32 cellular contexts compared by ENCODE assay signal in the genomic region with DNA sequence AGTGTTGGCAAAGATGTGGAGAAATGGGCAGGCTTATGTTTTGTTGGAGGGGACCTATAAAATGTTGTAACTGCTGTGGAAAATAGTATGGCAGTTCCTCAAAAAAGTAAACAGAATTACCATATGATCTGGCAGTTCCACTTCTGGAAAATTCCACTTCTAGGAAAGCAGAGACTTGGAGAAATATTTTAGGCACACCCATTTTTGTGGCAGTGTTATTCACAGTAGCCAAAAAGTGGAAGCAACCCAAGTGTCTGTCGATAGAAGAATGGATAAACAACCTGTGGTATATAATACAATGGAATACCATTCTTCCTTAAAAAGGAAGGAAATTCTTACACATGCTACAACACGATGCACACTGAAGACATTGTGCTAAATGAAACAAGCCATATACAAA. TPM values are rescaled to one million over a fixed set of nuclear protein-coding genes. Genes with fewer than 3 reads are reported as not detected.
DNase-seq lines count a peak whose midpoint lies in the region; ATAC-seq, FAIRE-seq and TF ChIP-seq lines count a peak whose summit lies in the region.
"Had no signal": no experiment of that assay in that cellular context is flagged by ENCODE, and none has a peak within 500 bp of the region (broad histone marks: within the 10 kb centered on the region; RNA-seq: fewer than 3 reads in every experiment).

No MANE protein-coding gene starts in this region.

- H3K36me3 Mint-ChIP-seq in activated T-cell treated with anti-CD3 and anti-CD28 coated beads, Interleukin-2, amount 50 U/mL, for 72 hours (ENCODE audit: insufficient read depth in 2 of 2), result peaks cover 20 to 48% of the 10 kb centered on the region in 2 donors
- H3K36me3 Mint-ChIP-seq in activated T-cell treated with anti-CD3 and anti-CD28 coated beads, Interleukin-2, amount 50 U/mL, for 4 hours (ENCODE audit: insufficient read depth), result peaks cover 60% of the 10 kb centered on the region

- intact Hi-C loops in GM12878 (cut with micrococcal nuclease; ENCODE audit: unreplicated experiment), result no loop called here

- no peak overlapping the region for H3K9ac ChIP-seq in GM12878 (ENCODE audit: control insufficient read depth, insufficient read depth, low read length)

- SMC1A ChIA-PET in GM12878 (lab: Charles Lee; ENCODE audit: uncharacterized antibody, unreplicated experiment), result no interaction called here

- H2AFZ ChIP-seq in GM12878 (ENCODE audit: control insufficient read depth, low read depth, low read length), result no peak overlapping the region

- H3K9me3 Mint-ChIP-seq in activated T-cell treated with anti-CD3 and anti-CD28 coated beads, Interleukin-2, amount 50 U/mL, for 72 hours, result no peaks in the 10 kb centered on the region
- peaks cover 3% of the 10 kb centered on the region for H3K9me3 Mint-ChIP-seq in activated T-cell treated with anti-CD3 and anti-CD28 coated beads, Interleukin-2, amount 50 U/mL, for 4 hours
- H3K9me3 Mint-ChIP-seq: activated CD8-positive, alpha-beta T cell treated with anti-CD3 and anti-CD28 coated beads for 36 hours; activated naive CD4-positive, alpha-beta T cell treated with anti-CD3 and anti-CD28 coated beads, Interleukin-2, amount 50 U/mL, for 24 hours; CD4-positive, alpha-beta T cell; type B pancreatic cell had no signal

- no peaks in the 10 kb centered on the region for H3K4me1 ChIP-seq in GM12878 (ENCODE audit: control insufficient read depth, insufficient read depth, low read length)
- H3K4me1 ChIP-seq: gastrocnemius medialis had no signal

- DNase-seq in activated T-cell treated with anti-CD3 and anti-CD28 coated beads, Interleukin-2, amount 50 U/mL, for 72 hours, result no peak
- no peak for DNase-seq in activated T-cell treated with anti-CD3 and anti-CD28 coated beads, Interleukin-2, amount 50 U/mL, for 4 hours
- DNase-seq in GM12878 (ENCODE audit: low read depth, low spot score) (no peak), fibroblast of pulmonary artery (ENCODE audit: low read depth) (peak; percentile 55), GM10248 (ENCODE audit: extremely low spot score) (no peak), NCI-H82 treated with DMSO at 0.1 percent for 48 hours (lab: John Stamatoyannopoulos, UW; ENCODE audit: unreplicated experiment) (no peak)
- DNase-seq: activated CD8-positive, alpha-beta memory T cell treated with anti-CD3 and anti-CD28 coated beads, Interleukin-2, amount 50 U/mL, for 48 hours; activated CD8-positive, alpha-beta T cell treated with anti-CD3 and anti-CD28 coated beads for 36 hours; AML-193; amniotic stem cell; CD4-positive, alpha-beta T cell; DND-41; gastrocnemius medialis; kidney glomerular epithelial cell; MM.1S; NCI-H1436; NCI-H2081 treated with DMSO at 0.1 percent for 48 hours; NCI-H345; nephron progenitor cell; Right ventricle myocardium superior; stimulated activated CD4-positive, alpha-beta T cell treated with anti-CD3 and anti-CD28 coated beads, Interleukin-4, amount 100 ng/mL, for 1 hour; substantia nigra; T-helper 2 cell had no signal

- H3K27me3 ChIP-seq in GM12878 (replicated peaks in 1 of 2; ENCODE audit: control insufficient read depth in 2 of 2, insufficient read depth in 2 of 2, low read length in 1 of 2), result no peaks in the 10 kb centered on the region
- H3K27me3 ChIP-seq: gastrocnemius medialis had no signal

- no peak for TF ChIP-seq CTCF in GM12878 (IDR thresholded peaks at IDR 0.05 in 2 of 3, conservative IDR thresholded peaks at IDR 0.05 in 1 of 3; ENCODE audit: control insufficient read depth in 2 of 3, extremely low read depth in 1 of 3, insufficient read depth in 1 of 3, low read depth in 3 of 3, low read length in 3 of 3)
- no peak for TF ChIP-seq CTCF in fibroblast of pulmonary artery (IDR thresholded peaks at IDR 0.05; ENCODE audit: low read length, missing control alignments)
- TF ChIP-seq CTCF in GM10248 (IDR thresholded peaks at IDR 0.05; ENCODE audit: control extremely low read depth, extremely low read depth, low read depth, missing control alignments), result no peak

- H3K27ac ChIP-seq in GM12878 (ENCODE audit: control insufficient read depth, insufficient read depth), result no peak overlapping the region
- H3K27ac ChIP-seq: gastrocnemius medialis had no signal

- H3K36me3 ChIP-seq in GM12878 (ENCODE audit: control insufficient read depth in 2 of 2, insufficient read depth in 2 of 2, low read length in 1 of 2), result peaks cover 3 to 21% of the 10 kb centered on the region in 2 experiments; a peak in 3 of 4 replicates

- H3K27ac Mint-ChIP-seq in activated T-cell treated with anti-CD3 and anti-CD28 coated beads, Interleukin-2, amount 50 U/mL, for 72 hours, result peak overlapping the region; percentile 40
- H3K27ac Mint-ChIP-seq: activated CD8-positive, alpha-beta T cell treated with anti-CD3 and anti-CD28 coated beads for 36 hours; activated naive CD4-positive, alpha-beta T cell treated with anti-CD3 and anti-CD28 coated beads, Interleukin-2, amount 50 U/mL, for 24 hours; activated T-helper 2 cell treated with anti-CD3 and anti-CD28 coated beads, Interferon-gamma antibody, Interleukin-2, Interleukin-4, amounts not matched to agents 10 μg/mL and 5 μg/mL and 100 μg/mL, durations not matched to agents 14 hours and 24 hours and 36 hours; CD4-positive, alpha-beta T cell; nephron progenitor cell; type B pancreatic cell had no signal

- no peak for TF ChIP-seq RAD21 in GM12878 (IDR thresholded peaks at IDR 0.05; ENCODE audit: insufficient read depth, low read depth, low read length)

- CTCF ChIA-PET in GM12878 (lab: Yijun Ruan, JAX), result no interaction called here
- CTCF ChIA-PET in GM10248 (lab: Yijun Ruan, JAX), result no interaction called here

- H4K20me1 ChIP-seq in GM12878 (ENCODE audit: control insufficient read depth, insufficient read depth), result no peaks in the 10 kb centered on the region

- in situ Hi-C loops in GM12878 (cut with MboI), result no loop called here

- H3K4me2 ChIP-seq in GM12878 (ENCODE audit: control insufficient read depth, insufficient read depth), result no peak overlapping the region

- no peak for FAIRE-seq in GM12878 (lab: Jason Lieb, UNC)
- FAIRE-seq: A204.1, H54 had no signal

- H3K27me3 Mint-ChIP-seq in activated T-cell treated with anti-CD3 and anti-CD28 coated beads, Interleukin-2, amount 50 U/mL, for 72 hours (ENCODE audit: low read depth), result no peaks in the 10 kb centered on the region
- no peaks in the 10 kb centered on the region for H3K27me3 Mint-ChIP-seq in activated T-cell treated with anti-CD3 and anti-CD28 coated beads, Interleukin-2, amount 50 U/mL, for 4 hours (ENCODE audit: low read depth)
- H3K27me3 Mint-ChIP-seq: activated CD8-positive, alpha-beta T cell treated with anti-CD3 and anti-CD28 coated beads for 36 hours; activated naive CD4-positive, alpha-beta T cell treated with anti-CD3 and anti-CD28 coated beads, Interleukin-2, amount 50 U/mL, for 24 hours; CD4-positive, alpha-beta T cell; type B pancreatic cell had no signal

- no peaks in the 10 kb centered on the region for H3K79me2 ChIP-seq in GM12878 (ENCODE audit: control insufficient read depth, insufficient read depth, low read length)

- TF ChIP-seq POLR2A in GM12878 (IDR thresholded peaks at IDR 0.05; ENCODE audit: low read depth, low read length), result no peak

- RAD21 ChIA-PET in GM12878 (lab: Charles Lee; ENCODE audit: unreplicated experiment), result no interaction called here

- no peaks in the 10 kb centered on the region for H3K4me1 Mint-ChIP-seq in activated T-cell treated with anti-CD3 and anti-CD28 coated beads, Interleukin-2, amount 50 U/mL, for 72 hours (ENCODE audit: low read depth)
- H3K4me1 Mint-ChIP-seq in activated T-cell treated with anti-CD3 and anti-CD28 coated beads, Interleukin-2, amount 50 U/mL, for 4 hours (ENCODE audit: low read depth), result no peaks in the 10 kb centered on the region
- H3K4me1 Mint-ChIP-seq: activated naive CD4-positive, alpha-beta T cell treated with anti-CD3 and anti-CD28 coated beads, Interleukin-2, amount 50 U/mL, for 24 hours; nephron progenitor cell had no signal

- TSS peak; percentile 24 for BruUV-seq in GM12878 (replicated peaks; lab: Mats Ljungman, UMichigan)

- H3K9me3 ChIP-seq in GM12878 (replicated peaks; ENCODE audit: control insufficient read depth, insufficient read depth, low read length), result no peaks in the 10 kb centered on the region; the same call in 2 of the 3 replicates
- H3K9me3 ChIP-seq: gastrocnemius medialis had no signal

- no peak overlapping the region for H3K4me3 Mint-ChIP-seq in activated T-cell treated with anti-CD3 and anti-CD28 coated beads, Interleukin-2, amount 50 U/mL, for 72 hours
- H3K4me3 Mint-ChIP-seq in activated T-cell treated with anti-CD3 and anti-CD28 coated beads, Interleukin-2, amount 50 U/mL, for 4 hours, result no peak overlapping the region
- H3K4me3 Mint-ChIP-seq: activated CD8-positive, alpha-beta T cell treated with anti-CD3 and anti-CD28 coated beads for 36 hours; activated naive CD4-positive, alpha-beta T cell treated with anti-CD3 and anti-CD28 coated beads, Interleukin-2, amount 50 U/mL, for 24 hours; CD4-positive, alpha-beta T cell; nephron progenitor cell; type B pancreatic cell had no signal

- WGBS in GM12878 (ENCODE audit: insufficient coverage, insufficient replicate concordance, low lambda C conversion rate, missing lambda C conversion rate), result 98% methylated on average over 2 of the region's 2 CpGs

- no peak for ATAC-seq in activated T-cell treated with anti-CD3 and anti-CD28 coated beads, Interleukin-2, amount 50 U/mL, for 72 hours (replicated peaks in 1 of 2)
- ATAC-seq in activated T-cell treated with anti-CD3 and anti-CD28 coated beads, Interleukin-2, amount 50 U/mL, for 4 hours, result no peak
- ATAC-seq in GM12878 (no peak), GM21723 (IDR thresholded peaks at IDR 0.05; ENCODE audit: unreplicated experiment) (no peak), GM21360 (IDR thresholded peaks at IDR 0.05; ENCODE audit: unreplicated experiment) (no peak)
- ATAC-seq: activated CD8-positive, alpha-beta T cell treated with anti-CD3 and anti-CD28 coated beads for 36 hours; gastrocnemius medialis; Panc1 had no signal

- POLR2A ChIA-PET in GM12878 (lab: Charles Lee) (no interaction called here), GM10248 (lab: Yijun Ruan, JAX) (no interaction called here)

- TF ChIP-seq EP300 in GM12878 (IDR thresholded peaks at IDR 0.05; ENCODE audit: borderline replicate concordance in 1 of 2, control insufficient read depth in 1 of 2, low read depth in 2 of 2, low read length in 2 of 2), result no peak

- H3K4me3 ChIP-seq in GM12878, result no peak overlapping the region
- H3K4me3 ChIP-seq in fibroblast of pulmonary artery (replicated peaks; ENCODE audit: low read depth, low read length), result no peak overlapping the region
- H3K4me3 ChIP-seq: gastrocnemius medialis, lung had no signal

RNA-seq across cellular contexts. Expression of gene ADORA2A, which starts 57.0 kb away (rescaled TPM):
- 10 to 100 TPM; 34.6 to 41.2 TPM for total RNA-seq in activated T-cell treated with anti-CD3 and anti-CD28 coated beads, Interleukin-2, amount 50 U/mL, for 72 hours
- total RNA-seq in activated T-cell treated with anti-CD3 and anti-CD28 coated beads, Interleukin-2, amount 50 U/mL, for 4 hours, result 10 to 100 TPM; 44.6 to 57.1 (median 51.1) TPM
- total RNA-seq in GM12878 (2013; cell fraction: nucleolus; rRNA removed), result 55.4 and 60.9 TPM in 2 replicates
- total RNA-seq in GM12878 (2014; rRNA removed) (27.4 and 28.5 TPM in 2 replicates), GM12878 (2014; rRNA removed; fragmentation: Illumina TruSeq; extraction: Trizol) (10.5 and 10.9 TPM in 2 replicates), GM12878 (2021) (22.9 and 23.6 TPM in 2 replicates)
- polyA plus RNA-seq in GM12878 (2011; ENCODE audit: low read depth), result 9.5 TPM
- polyA plus RNA-seq in GM12878 (2011; rRNA removed) (16.2 and 31.2 TPM in 2 replicates), GM12878 (2014; fragmentation: Illumina TruSeq; extraction: Trizol) (4.6 and 15.9 TPM in 2 replicates), GM12878 (2014; fragmentation: Nextera tagmentation; extraction: Ambion mirVana) (1 to 10 TPM in 1 of 2 experiments, under 1 TPM in 1; 0.69 to 1.6 TPM), GM12878 (2014; rRNA removed) (29.6 and 30.5 TPM in 2 replicates), GM12878 (2016; fragmentation: Nextera tagmentation; extraction: Ambion mirVana) (10 to 100 TPM; 15.8 to 20.6 TPM)
- polyA plus RNA-seq in GM12878 (2011; cell fraction: cytosol; rRNA removed), result 49.3 and 77.4 TPM in 2 replicates
- 45.4 and 47.1 TPM in 2 replicates for polyA plus RNA-seq in GM12878 (2011; cell fraction: nucleus; rRNA removed)
- polyA plus RNA-seq in GM12878 (2012), result 22.8 and 28.8 TPM in 2 replicates
- polyA minus RNA-seq in GM12878 (2011; rRNA and poly(A)+ RNA removed), result 38.3 and 56.7 TPM in 2 replicates
- polyA minus RNA-seq in GM12878 (2011; cell fraction: cytosol; rRNA and poly(A)+ RNA removed), result 11.3 and 12.3 TPM in 2 replicates
- polyA minus RNA-seq in GM12878 (2011; cell fraction: nucleus; rRNA and poly(A)+ RNA removed), result 15.4 and 23.7 TPM in 2 replicates
